Comparison of ENCODE assay signal across 9 cellular contexts in genomic region chr1:38004284-38005101, GRCh38. TPM values are rescaled to one million over a fixed set of nuclear protein-coding genes. Genes with fewer than 3 reads are reported as not detected.
DNase-seq lines count a peak whose midpoint lies in the region; ATAC-seq and TF ChIP-seq lines count a peak whose summit lies in the region.
"Had no signal": no experiment of that assay in that cellular context is flagged by ENCODE, and none has a peak within 500 bp of the region (broad histone marks: within the 10 kb centered on the region; RNA-seq: fewer than 3 reads in every experiment).

No MANE protein-coding gene starts in this region.

- peak; percentile 77 for DNase-seq in activated CD4-positive, alpha-beta T cell treated with anti-CD3 and anti-CD28 coated beads, Interleukin-2, amount 10 ng/mL, durations not matched to agents 24 days and 14 days
- no peak for DNase-seq in activated CD4-positive, alpha-beta T cell treated with anti-CD3 and anti-CD28 coated beads, Interleukin-2, amount 50 U/mL, for 4 hours
- DNase-seq in WTC11 (ENCODE audit: low spot score), result peak; percentile 23
- DNase-seq in fibroblast of the aortic adventitia (ENCODE audit: low read depth), result no peak
- DNase-seq in retinal pigment epithelial cell (ENCODE audit: low read depth), result no peak
- DNase-seq in middle frontal gyrus (ENCODE audit: extremely low spot score, low spot score), result no peak
- DNase-seq in RPMI8226, result no peak

- no peak for ATAC-seq in WTC11
- ATAC-seq in HG03442 (IDR thresholded peaks at IDR 0.05; ENCODE audit: unreplicated experiment), result no peak

- H3K4me3 ChIP-seq in fibroblast of the aortic adventitia (ENCODE audit: low read depth, low read length) (peak overlapping the region; percentile 88), retinal pigment epithelial cell (ENCODE audit: low read length) (peak overlapping the region; percentile 74)

- TF ChIP-seq CTCF in WTC11 (IDR thresholded peaks at IDR 0.05) (no peak), fibroblast of the aortic adventitia (IDR thresholded peaks at IDR 0.05; ENCODE audit: insufficient read depth, low read length) (no peak), retinal pigment epithelial cell (conservative IDR thresholded peaks at IDR 0.05; ENCODE audit: low read depth, low read length) (peak; percentile 0)

- H3K4me3 Mint-ChIP-seq in activated CD4-positive, alpha-beta T cell treated with anti-CD3 and anti-CD28 coated beads, Interleukin-2, amount 10 ng/mL, durations not matched to agents 24 days and 14 days, result peak overlapping the region; percentile 99
- peak overlapping the region; percentile 75 for H3K4me3 Mint-ChIP-seq in WTC11

- intact Hi-C loops in activated CD4-positive, alpha-beta T cell treated with anti-CD3 and anti-CD28 coated beads, Interleukin-2, amount 10 ng/mL, durations not matched to agents 24 days and 14 days (cut with micrococcal nuclease), result loop anchor here (1.0 kb wide), 1 partner anchor 14 kb away; the partner anchor contains the start of gene SF3A3

- H3K27ac Mint-ChIP-seq in activated CD4-positive, alpha-beta T cell treated with anti-CD3 and anti-CD28 coated beads, Interleukin-2, amount 10 ng/mL, durations not matched to agents 24 days and 14 days, result peak overlapping the region; percentile 93
- H3K27ac Mint-ChIP-seq in WTC11, result peak overlapping the region; percentile 48

- H3K27me3 Mint-ChIP-seq in activated CD4-positive, alpha-beta T cell treated with anti-CD3 and anti-CD28 coated beads, Interleukin-2, amount 10 ng/mL, durations not matched to agents 24 days and 14 days, result no peaks in the 10 kb centered on the region
- peaks cover 4% of the 10 kb centered on the region; the same call in 1 of the 2 replicates for H3K27me3 Mint-ChIP-seq in WTC11 (ENCODE audit: low read depth)

- peaks cover 47% of the 10 kb centered on the region for H3K4me1 Mint-ChIP-seq in activated CD4-positive, alpha-beta T cell treated with anti-CD3 and anti-CD28 coated beads, Interleukin-2, amount 10 ng/mL, durations not matched to agents 24 days and 14 days
- peaks cover 54% of the 10 kb centered on the region for H3K4me1 Mint-ChIP-seq in WTC11

- CTCF ChIA-PET in WTC11 (lab: Charles Lee), result interaction anchor here (1.6 kb wide), 1 partner anchor 14 kb away, joined by 8 read pairs; the partner anchor contains the start of gene SF3A3

- POLR2A ChIA-PET in WTC11 (lab: Charles Lee), result no interaction called here

- no peaks in the 10 kb centered on the region for H3K9me3 Mint-ChIP-seq in activated CD4-positive, alpha-beta T cell treated with anti-CD3 and anti-CD28 coated beads, Interleukin-2, amount 10 ng/mL, durations not matched to agents 24 days and 14 days
- H3K9me3 Mint-ChIP-seq in WTC11, result no peaks in the 10 kb centered on the region

- peaks cover 25% of the 10 kb centered on the region for H3K36me3 Mint-ChIP-seq in activated CD4-positive, alpha-beta T cell treated with anti-CD3 and anti-CD28 coated beads, Interleukin-2, amount 10 ng/mL, durations not matched to agents 24 days and 14 days (ENCODE audit: low read depth)
- no peaks in the 10 kb centered on the region for H3K36me3 Mint-ChIP-seq in WTC11

TF ChIP-seq in WTC11, 78 proteins besides CTCF, POLR2A, EP300 and RAD21:
- TF ChIP-seq GRHL2 (CRISPR knock-in tag; IDR thresholded peaks at IDR 0.05; ENCODE audit: insufficient replicate concordance, severe bottlenecking) (no peak), ZNF317 (CRISPR knock-in tag; IDR thresholded peaks at IDR 0.05; ENCODE audit: borderline replicate concordance, low read depth) (no peak), FOXP1 (CRISPR knock-in tag; IDR thresholded peaks at IDR 0.05; ENCODE audit: borderline replicate concordance) (0 out of 2 replicates have a peak, but pooled peaks have one; percentile 18), NFYB (CRISPR knock-in tag; conservative IDR thresholded peaks at IDR 0.05; ENCODE audit: low read depth) (no peak), ZBTB21 (CRISPR knock-in tag; IDR thresholded peaks at IDR 0.05; ENCODE audit: borderline replicate concordance) (no peak), SP1 (CRISPR knock-in tag; conservative IDR thresholded peaks at IDR 0.05) (no peak), NFATC4 (CRISPR knock-in tag; IDR thresholded peaks at IDR 0.05) (no peak), PRDM15 (CRISPR knock-in tag; IDR thresholded peaks at IDR 0.05) (peak; percentile 52; the same call in 1 of the 2 replicates), SOX15 (CRISPR knock-in tag; IDR thresholded peaks at IDR 0.05) (no peak), GTF2I (CRISPR knock-in tag; conservative IDR thresholded peaks at IDR 0.05) (no peak)
- TF ChIP-seq, protein P1, sequence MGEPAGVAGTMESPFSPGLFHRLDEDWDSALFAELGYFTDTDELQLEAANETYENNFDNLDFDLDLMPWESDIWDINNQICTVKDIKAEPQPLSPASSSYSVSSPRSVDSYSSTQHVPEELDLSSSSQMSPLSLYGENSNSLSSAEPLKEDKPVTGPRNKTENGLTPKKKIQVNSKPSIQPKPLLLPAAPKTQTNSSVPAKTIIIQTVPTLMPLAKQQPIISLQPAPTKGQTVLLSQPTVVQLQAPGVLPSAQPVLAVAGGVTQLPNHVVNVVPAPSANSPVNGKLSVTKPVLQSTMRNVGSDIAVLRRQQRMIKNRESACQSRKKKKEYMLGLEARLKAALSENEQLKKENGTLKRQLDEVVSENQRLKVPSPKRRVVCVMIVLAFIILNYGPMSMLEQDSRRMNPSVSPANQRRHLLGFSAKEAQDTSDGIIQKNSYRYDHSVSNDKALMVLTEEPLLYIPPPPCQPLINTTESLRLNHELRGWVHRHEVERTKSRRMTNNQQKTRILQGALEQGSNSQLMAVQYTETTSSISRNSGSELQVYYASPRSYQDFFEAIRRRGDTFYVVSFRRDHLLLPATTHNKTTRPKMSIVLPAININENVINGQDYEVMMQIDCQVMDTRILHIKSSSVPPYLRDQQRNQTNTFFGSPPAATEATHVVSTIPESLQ (CRISPR knock-in tag; IDR thresholded peaks at IDR 0.05), result no peak

RNA-seq across cellular contexts. Expression of gene FHL3, which starts 0.8 kb away (rescaled TPM):
- total RNA-seq in activated CD4-positive, alpha-beta T cell treated with anti-CD3 and anti-CD28 coated beads, Interleukin-2, amount 10 ng/mL, durations not matched to agents 24 days and 14 days, result 40.8 and 41.9 TPM in 2 replicates
- total RNA-seq in WTC11 (2021) (28.1 to 34.4 TPM (median 28.1 TPM) in 3 replicates), fibroblast of the aortic adventitia (ENCODE audit: low replicate concordance) (6.1 and 15.6 TPM in 2 replicates)

RNA-seq across cellular contexts. Expression of gene UTP11, which starts 8.0 kb away (rescaled TPM):
- total RNA-seq in activated CD4-positive, alpha-beta T cell treated with anti-CD3 and anti-CD28 coated beads, Interleukin-2, amount 10 ng/mL, durations not matched to agents 24 days and 14 days, result 99.5 and 111 TPM in 2 replicates
- total RNA-seq in WTC11 (2021) (41.3 to 42.6 TPM (median 42.2 TPM) in 3 replicates), fibroblast of the aortic adventitia (ENCODE audit: low replicate concordance) (23.1 and 68.1 TPM in 2 replicates)

RNA-seq across cellular contexts. Expression of gene SF3A3, which starts 14.7 kb away (rescaled TPM):
- 132 and 144 TPM in 2 replicates for total RNA-seq in activated CD4-positive, alpha-beta T cell treated with anti-CD3 and anti-CD28 coated beads, Interleukin-2, amount 10 ng/mL, durations not matched to agents 24 days and 14 days
- total RNA-seq in WTC11 (2021) (96.5 to 126 TPM (median 96.5 TPM) in 3 replicates), fibroblast of the aortic adventitia (ENCODE audit: low replicate concordance) (75.2 and 87.7 TPM in 2 replicates)

RNA-seq across cellular contexts. Expression of gene POU3F1, which starts 42.1 kb away (rescaled TPM):
- 1.4 and 1.5 TPM in 2 replicates for total RNA-seq in activated CD4-positive, alpha-beta T cell treated with anti-CD3 and anti-CD28 coated beads, Interleukin-2, amount 10 ng/mL, durations not matched to agents 24 days and 14 days
- 18.9 to 22.4 TPM (median 20.9 TPM) in 3 replicates for total RNA-seq in WTC11 (2021)
- total RNA-seq in fibroblast of the aortic adventitia (ENCODE audit: low replicate concordance), result not detected in 2 replicates
- total RNA-seq: glomerular endothelial cell had no signal

RNA-seq across cellular contexts. Expression of gene INPP5B, which starts 57.6 kb away (rescaled TPM):
- total RNA-seq in activated CD4-positive, alpha-beta T cell treated with anti-CD3 and anti-CD28 coated beads, Interleukin-2, amount 10 ng/mL, durations not matched to agents 24 days and 14 days, result 23.8 and 27.2 TPM in 2 replicates
- total RNA-seq in WTC11 (2021) (26.8 to 29.4 TPM (median 27.3 TPM) in 3 replicates), fibroblast of the aortic adventitia (ENCODE audit: low replicate concordance) (26.8 and 35.5 TPM in 2 replicates)

Comparison
In these comparisons a context has a peak if more than half of its experiments do, and no peak if none do; other contexts are left out.
1. DNase-seq: peak in activated CD4-positive, alpha-beta T cell treated with anti-CD3 and anti-CD28 coated beads, Interleukin-2, amount 10 ng/mL, durations not matched to agents 24 days and 14 days (single experiment) and WTC11 (single experiment); none in activated CD4-positive, alpha-beta T cell treated with anti-CD3 and anti-CD28 coated beads, Interleukin-2, amount 50 U/mL, for 4 hours (0 of 2), fibroblast of the aortic adventitia (single experiment), retinal pigment epithelial cell (single experiment), middle frontal gyrus (single experiment) and RPMI8226 (single experiment).